8 cellular contexts compared by ENCODE assay signal in the genomic region with DNA sequence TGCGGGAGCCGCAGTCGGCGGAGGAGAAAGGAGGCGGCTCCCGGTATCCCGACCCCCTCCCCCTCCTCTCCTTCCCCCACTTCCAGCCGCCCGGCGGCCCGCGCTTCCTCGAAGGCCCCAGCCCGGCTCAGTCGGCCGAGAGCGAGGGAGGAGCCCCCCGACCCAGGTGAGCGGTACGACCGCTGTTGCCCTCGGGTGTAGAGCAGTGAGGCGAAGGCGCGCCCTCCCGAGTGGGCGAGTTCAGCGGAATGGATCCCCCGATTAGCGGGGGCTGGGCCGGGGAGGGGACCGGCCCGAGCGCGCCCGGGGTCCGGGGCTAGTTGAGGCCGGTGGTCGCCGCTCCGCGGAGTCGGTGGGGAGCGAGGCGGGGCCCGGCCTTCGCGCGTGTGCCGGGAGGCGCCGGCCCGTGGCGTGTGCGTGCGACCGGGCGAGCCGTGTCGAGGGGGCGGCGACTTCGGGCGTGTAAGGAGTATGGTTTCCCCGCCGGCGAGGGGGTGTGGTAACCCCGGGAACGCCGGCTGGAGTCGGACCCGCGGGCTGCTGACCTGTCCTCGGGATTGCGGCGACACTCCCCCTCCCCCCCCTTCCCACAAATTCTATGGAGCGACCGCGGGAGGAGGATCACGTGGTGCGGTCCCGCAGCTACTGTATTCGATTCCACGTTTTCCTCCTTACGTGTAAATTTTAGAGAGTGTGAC. TPM values are rescaled to one million over a fixed set of nuclear protein-coding genes. Genes with fewer than 3 reads are reported as not detected.
A peak's percentile ranks its signal among the peaks of the same experiment; 100 is the strongest.
DNase-seq lines count a peak whose midpoint lies in the region; ATAC-seq and TF ChIP-seq lines count a peak whose summit lies in the region.

No MANE protein-coding gene starts in this region.

- intact Hi-C loops in PC-9 (cut with micrococcal nuclease; ENCODE audit: unreplicated experiment) (loop anchor here (5.0 kb wide), 1 partner anchor 249 kb away; the partner anchor contains the start of gene M6PR), head of caudate nucleus (cut with DNase I) (loop anchor here (10.0 kb wide), 1 partner anchor 197 kb away; no protein-coding TSS in a partner anchor), vagina (cut with DNase I) (no loop called here)

- DNase-seq in GM13976 (ENCODE audit: low spot score), result peak; percentile 72
- peak in 1 of 2 experiments; percentile 69 for DNase-seq in PC-9
- peak; percentile 60 for DNase-seq in activated naive CD4-positive, alpha-beta T cell treated with Interleukin-2 at 50 U/mL for 16 hours
- DNase-seq in head of caudate nucleus, result peak in 41 of 42 donors; percentile 26 to 78 (median 52)
- DNase-seq in osteocyte (ENCODE audit: extremely low spot score, unreplicated experiment), result peak; percentile 86
- DNase-seq in vagina (ENCODE audit: extremely low spot score in 2 of 2), result no peak
- no peak for DNase-seq in T1000 (lab: John Stamatoyannopoulos, UW)

- no peaks in the 10 kb centered on the region for H3K9me3 Mint-ChIP-seq in osteocyte (ENCODE audit: unreplicated experiment)

- peaks cover 48% of the 10 kb centered on the region for H3K79me2 ChIP-seq in PC-9 (ENCODE audit: low read depth)

- in situ Hi-C loops in GM13976 (cut with MboI; ENCODE audit: low sequenced_read_pairs, unreplicated experiment), result no loop called here

- H3K27ac ChIP-seq in PC-9, result peak overlapping the region; percentile 43; the same call in 1 of the 2 replicates
- H3K27ac ChIP-seq in vagina, result peak overlapping the region; percentile 98

- CTCF ChIA-PET in PC-9 (lab: Charles Lee), result interaction anchor here (0.9 to 1.1 kb wide), 2 partner anchors 10 to 41 kb away, joined by 3 to 5 read pairs; no protein-coding TSS in a partner anchor

- H3K4me1 Mint-ChIP-seq in osteocyte (ENCODE audit: unreplicated experiment), result peaks cover 48% of the 10 kb centered on the region

- TF ChIP-seq CTCF in GM13976 (IDR thresholded peaks at IDR 0.05; ENCODE audit: borderline replicate concordance, control extremely low read depth, extremely low read depth, insufficient read depth, missing control alignments), result no peak
- no peak for TF ChIP-seq CTCF in PC-9 (conservative IDR thresholded peaks at IDR 0.05)
- TF ChIP-seq CTCF in osteocyte (IDR thresholded peaks at IDR 0.05), result no peak
- TF ChIP-seq CTCF in vagina (IDR thresholded peaks at IDR 0.05), result no peak

- H3K27me3 Mint-ChIP-seq in osteocyte (ENCODE audit: unreplicated experiment), result no peaks in the 10 kb centered on the region

- H3K9me3 ChIP-seq in PC-9 (ENCODE audit: insufficient read depth, low read depth) (no peaks in the 10 kb centered on the region), vagina (no peaks in the 10 kb centered on the region)

- H4K20me1 ChIP-seq in PC-9 (ENCODE audit: insufficient read depth), result peaks cover 23% of the 10 kb centered on the region

- POLR2A ChIA-PET in PC-9 (lab: Charles Lee; ENCODE audit: unreplicated experiment), result interaction anchor here (0.6 to 1.6 kb wide), 4 partner anchors 10 to 154 kb away, joined by 4 to 8 read pairs (median 5); no protein-coding TSS in a partner anchor

- H3K4me3 Mint-ChIP-seq in osteocyte (ENCODE audit: unreplicated experiment), result peak overlapping the region; percentile 94

- no peaks in the 10 kb centered on the region for H3K27me3 ChIP-seq in PC-9 (ENCODE audit: insufficient read depth, low read depth)
- H3K27me3 ChIP-seq in vagina, result no peaks in the 10 kb centered on the region

- no peaks in the 10 kb centered on the region; the same call in 1 of the 2 replicates for H3K36me3 ChIP-seq in PC-9 (ENCODE audit: low read depth)
- no peaks in the 10 kb centered on the region for H3K36me3 ChIP-seq in vagina

- peak overlapping the region; percentile 92 for H3K4me3 ChIP-seq in PC-9
- peak overlapping the region; percentile 95 to 99 for H3K4me3 ChIP-seq in vagina

- no TSS peak for BruUV-seq in PC-9 (replicated peaks; lab: Mats Ljungman, UMichigan)

- H3K4me1 ChIP-seq in PC-9 (replicated peaks; ENCODE audit: insufficient read depth) (peaks cover 16% of the 10 kb centered on the region), vagina (peaks cover 38% of the 10 kb centered on the region)

- no peaks in the 10 kb centered on the region for H3K36me3 Mint-ChIP-seq in osteocyte (ENCODE audit: unreplicated experiment)

- peak; percentile 42 for ATAC-seq in HG02938 (IDR thresholded peaks at IDR 0.05; ENCODE audit: unreplicated experiment)

- H3K27ac Mint-ChIP-seq in osteocyte (ENCODE audit: unreplicated experiment), result peak overlapping the region; percentile 92

- H3K4me2 ChIP-seq in PC-9, result peak overlapping the region; percentile 77

- peaks cover 14% of the 10 kb centered on the region; the same call in 1 of the 2 replicates for H3F3A ChIP-seq in PC-9 (ENCODE audit: insufficient read depth, low read depth)

- peak overlapping the region; percentile 90 for H2AFZ ChIP-seq in PC-9

- H3K9me2 ChIP-seq in PC-9 (ENCODE audit: insufficient read depth), result no peaks in the 10 kb centered on the region

- TF ChIP-seq POLR2A in vagina (IDR thresholded peaks at IDR 0.05), result no peak

RNA-seq across cellular contexts. Expression of gene RIMKLB, which starts 0.5 kb away (rescaled TPM):
- total RNA-seq in PC-9 (2021), result 56.9 and 64.8 TPM in 2 replicates
- 26.5 and 32.5 TPM in 2 replicates for total RNA-seq in osteocyte
- total RNA-seq in vagina, result 44.7 TPM

RNA-seq across cellular contexts. Expression of gene MFAP5, which starts 35.7 kb away (rescaled TPM):
- total RNA-seq in PC-9 (2021) (14.6 and 18.9 TPM in 2 replicates), osteocyte (not detected in 2 replicates), vagina (159 TPM)

Comparison
In these comparisons a context has a peak if more than half of its experiments do, and no peak if none do; other contexts are left out.
1. DNase-seq: peak in GM13976 (single experiment), activated naive CD4-positive, alpha-beta T cell treated with Interleukin-2 at 50 U/mL for 16 hours (single experiment), head of caudate nucleus (41 of 42) and osteocyte (single experiment); none in vagina (0 of 2) and T1000 (single experiment).
2. RNA of gene MFAP5, which starts 35.7 kb away (total RNA-seq): 159 TPM in vagina (single experiment) and 14.6 to 18.9 TPM in PC-9; not detected in osteocyte; every median in the first group is over 10 times any median in the second.